ENCODE assay signal across 26 cellular contexts in the genomic region with DNA sequence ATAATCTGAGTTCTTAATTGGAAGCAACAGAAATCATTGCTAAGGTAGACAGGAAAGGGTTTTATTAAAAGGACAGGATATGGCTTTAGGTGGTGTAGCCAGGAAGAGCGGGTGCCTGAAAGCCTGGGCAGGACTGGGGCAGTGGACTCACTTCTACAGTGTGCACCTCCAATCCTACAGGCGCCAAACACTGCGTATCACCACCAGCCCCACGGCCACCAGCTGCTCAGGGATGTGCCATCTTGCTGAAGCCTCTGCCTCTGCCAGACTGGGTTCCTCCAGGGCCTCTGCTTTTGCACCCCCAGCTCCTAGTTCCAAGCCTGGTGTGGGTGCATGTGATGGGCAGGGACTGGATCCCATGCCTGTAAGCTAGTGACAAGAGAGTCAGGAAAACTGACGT. TPM values are rescaled to one million over a fixed set of nuclear protein-coding genes. Genes with fewer than 3 reads are reported as not detected.
"Had no signal": no experiment of that assay in that cellular context is flagged by ENCODE, and none has a peak within 500 bp of the region (broad histone marks: within the 10 kb centered on the region; RNA-seq: fewer than 3 reads in every experiment).

No MANE protein-coding gene starts in this region.

- H3K4me1 ChIP-seq: SJCRH30 had no signal

- ATAC-seq: K562, Right ventricle myocardium inferior, T-cell had no signal

- FAIRE-seq: K562 had no signal

- H3K36me3 ChIP-seq: SJCRH30 had no signal

- H3K4me1 Mint-ChIP-seq: IgD-negative memory B cell had no signal

- H3K36me3 Mint-ChIP-seq: IgD-negative memory B cell, T-cell had no signal

- DNase-seq: Kasumi-1, MM.1S, NCI-H1092 treated with DMSO at 0.1 percent for 48 hours, NCI-H1436, NCI-H187, NCI-H2029, NCI-H2171, NCI-H226, NCI-H446, NCI-H510A, NCI-H524 treated with DMSO at 0.1 percent for 48 hours, NCI-H69, NCI-H774, SHP77 treated with DMSO at 0.1 percent for 48 hours, SJCRH30, SW 1271, T-cell had no signal

- H3K4me2 ChIP-seq: KMS-11 had no signal

- H3K9me3 ChIP-seq: SJCRH30 had no signal

- H3K9me3 Mint-ChIP-seq: IgD-negative memory B cell; T-cell; T-helper 1 cell treated with Interleukin-12 subunit alpha and Interleukin-12 subunit beta and Interleukin-4 antibody, amounts not matched to agents 30 μg/mL and 1 μg/mL, for 36 hours had no signal

- H3K27ac ChIP-seq: HL-60, KMS-11, RWPE1, SJCRH30 had no signal

- H3K4me3 ChIP-seq: K562, SJCRH30 had no signal

- H3K4me3 Mint-ChIP-seq: IgD-negative memory B cell; T-cell; T-helper 1 cell treated with Interleukin-12 subunit alpha and Interleukin-12 subunit beta and Interleukin-4 antibody, amounts not matched to agents 30 μg/mL and 1 μg/mL, for 36 hours had no signal

- H3K27ac Mint-ChIP-seq: IgD-negative memory B cell; T-cell; T-helper 1 cell treated with Interleukin-12 subunit alpha and Interleukin-12 subunit beta and Interleukin-4 antibody, amounts not matched to agents 30 μg/mL and 1 μg/mL, for 36 hours had no signal

RNA-seq across cellular contexts. Expression of gene DPYSL5, which starts 29.7 kb away (rescaled TPM):
- total RNA-seq: HT-29, K562, M059J, Right ventricle myocardium inferior, T-cell had no signal
- polyA plus RNA-seq: IgD-negative memory B cell had no signal

RNA-seq across cellular contexts. Expression of gene CENPA, which starts 32.4 kb away (rescaled TPM):
- polyA plus RNA-seq: IgD-negative memory B cell had no signal
